In genomic region chr16:3123986-3124886, GRCh38 we compare ENCODE assay signal across 1 cellular context.
TF ChIP-seq lines count a peak whose summit lies in the region.

No MANE protein-coding gene starts in this region.

TF ChIP-seq in HEK293, 187 proteins besides CTCF, POLR2A, EP300 and RAD21 (continued from another document):
- TF ChIP-seq, protein P1, sequence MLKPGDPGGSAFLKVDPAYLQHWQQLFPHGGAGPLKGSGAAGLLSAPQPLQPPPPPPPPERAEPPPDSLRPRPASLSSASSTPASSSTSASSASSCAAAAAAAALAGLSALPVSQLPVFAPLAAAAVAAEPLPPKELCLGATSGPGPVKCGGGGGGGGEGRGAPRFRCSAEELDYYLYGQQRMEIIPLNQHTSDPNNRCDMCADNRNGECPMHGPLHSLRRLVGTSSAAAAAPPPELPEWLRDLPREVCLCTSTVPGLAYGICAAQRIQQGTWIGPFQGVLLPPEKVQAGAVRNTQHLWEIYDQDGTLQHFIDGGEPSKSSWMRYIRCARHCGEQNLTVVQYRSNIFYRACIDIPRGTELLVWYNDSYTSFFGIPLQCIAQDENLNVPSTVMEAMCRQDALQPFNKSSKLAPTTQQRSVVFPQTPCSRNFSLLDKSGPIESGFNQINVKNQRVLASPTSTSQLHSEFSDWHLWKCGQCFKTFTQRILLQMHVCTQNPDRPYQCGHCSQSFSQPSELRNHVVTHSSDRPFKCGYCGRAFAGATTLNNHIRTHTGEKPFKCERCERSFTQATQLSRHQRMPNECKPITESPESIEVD (tag by site-specific recombination; IDR thresholded peaks at IDR 0.05): no peak
- TF ChIP-seq MZF1 (tag by site-specific recombination; IDR thresholded peaks at IDR 0.05; ENCODE audit: borderline replicate concordance) (no peak), ZNF548 (tag by site-specific recombination; IDR thresholded peaks at IDR 0.05) (no peak), ZNF629 (tag by site-specific recombination; IDR thresholded peaks at IDR 0.05) (peak; percentile 69), ZNF175 (tag by site-specific recombination; IDR thresholded peaks at IDR 0.05) (no peak), ZNF596 (tag by site-specific recombination; IDR thresholded peaks at IDR 0.05) (no peak), ZNF354C (tag by site-specific recombination; IDR thresholded peaks at IDR 0.05; ENCODE audit: borderline replicate concordance, low read depth) (no peak), OSR2 (tag by site-specific recombination; IDR thresholded peaks at IDR 0.05) (no peak), ZNF280C (tag by site-specific recombination; IDR thresholded peaks at IDR 0.05) (no peak), ZNF146 (tag by site-specific recombination; IDR thresholded peaks at IDR 0.05) (no peak), ZNF530 (tag by site-specific recombination; IDR thresholded peaks at IDR 0.05; ENCODE audit: low read depth) (no peak), ZNF791 (tag by site-specific recombination; IDR thresholded peaks at IDR 0.05) (no peak), ZNF239 (tag by site-specific recombination; IDR thresholded peaks at IDR 0.05) (no peak), ZSCAN30 (tag by site-specific recombination; IDR thresholded peaks at IDR 0.05) (0 out of 2 replicates have a peak, but pooled peaks have one; percentile 33), ZBTB11 (tag by site-specific recombination; conservative IDR thresholded peaks at IDR 0.05; ENCODE audit: low read depth) (peak; percentile 86), ZNF248 (tag by site-specific recombination; IDR thresholded peaks at IDR 0.05) (no peak), ZIC2 (tag by site-specific recombination; IDR thresholded peaks at IDR 0.05) (peak; percentile 52), ZNF292 (tag by site-specific recombination; IDR thresholded peaks at IDR 0.05; ENCODE audit: borderline replicate concordance, low read depth) (no peak), ZBTB17 (tag by site-specific recombination; IDR thresholded peaks at IDR 0.05) (peak; percentile 97), ZNF843 (tag by site-specific recombination; IDR thresholded peaks at IDR 0.05) (peak; percentile 48; the same call in 1 of the 2 replicates), ZSCAN23 (tag by site-specific recombination; IDR thresholded peaks at IDR 0.05) (0 out of 2 replicates have a peak, but pooled peaks have one; percentile 35), ZNF670 (tag by site-specific recombination; IDR thresholded peaks at IDR 0.05; ENCODE audit: low read depth) (no peak), ZBTB6 (tag by site-specific recombination; IDR thresholded peaks at IDR 0.05) (peak; percentile 98), ZNF48 (tag by site-specific recombination; IDR thresholded peaks at IDR 0.05) (no peak), ZFP41 (tag by site-specific recombination; IDR thresholded peaks at IDR 0.05; ENCODE audit: borderline replicate concordance) (no peak), GLI4 (tag by site-specific recombination; IDR thresholded peaks at IDR 0.05) (peak; percentile 63; the same call in 1 of the 2 replicates), ZNF324 (tag by site-specific recombination; IDR thresholded peaks at IDR 0.05) (peak; percentile 53; the same call in 1 of the 2 replicates), SCRT1 (tag by site-specific recombination; IDR thresholded peaks at IDR 0.05; ENCODE audit: borderline replicate concordance) (peak; percentile 31; the same call in 1 of the 2 replicates), ZNF366 (tag by site-specific recombination; conservative IDR thresholded peaks at IDR 0.05) (peak; percentile 30; the same call in 1 of the 2 replicates), SALL2 (tag by site-specific recombination; IDR thresholded peaks at IDR 0.05; ENCODE audit: borderline replicate concordance) (no peak), ZBTB7A (tag by site-specific recombination; IDR thresholded peaks at IDR 0.05; ENCODE audit: low read depth) (peak; percentile 18; the same call in 1 of the 2 replicates), ZNF426 (tag by site-specific recombination; IDR thresholded peaks at IDR 0.05) (no peak), ZNF561 (tag by site-specific recombination; IDR thresholded peaks at IDR 0.05; ENCODE audit: borderline replicate concordance) (no peak)
- TF ChIP-seq, protein P2, sequence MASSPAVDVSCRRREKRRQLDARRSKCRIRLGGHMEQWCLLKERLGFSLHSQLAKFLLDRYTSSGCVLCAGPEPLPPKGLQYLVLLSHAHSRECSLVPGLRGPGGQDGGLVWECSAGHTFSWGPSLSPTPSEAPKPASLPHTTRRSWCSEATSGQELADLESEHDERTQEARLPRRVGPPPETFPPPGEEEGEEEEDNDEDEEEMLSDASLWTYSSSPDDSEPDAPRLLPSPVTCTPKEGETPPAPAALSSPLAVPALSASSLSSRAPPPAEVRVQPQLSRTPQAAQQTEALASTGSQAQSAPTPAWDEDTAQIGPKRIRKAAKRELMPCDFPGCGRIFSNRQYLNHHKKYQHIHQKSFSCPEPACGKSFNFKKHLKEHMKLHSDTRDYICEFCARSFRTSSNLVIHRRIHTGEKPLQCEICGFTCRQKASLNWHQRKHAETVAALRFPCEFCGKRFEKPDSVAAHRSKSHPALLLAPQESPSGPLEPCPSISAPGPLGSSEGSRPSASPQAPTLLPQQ (tag by site-specific recombination; IDR thresholded peaks at IDR 0.05): no peak; the same call in 1 of the 2 replicates
- TF ChIP-seq, protein P3, sequence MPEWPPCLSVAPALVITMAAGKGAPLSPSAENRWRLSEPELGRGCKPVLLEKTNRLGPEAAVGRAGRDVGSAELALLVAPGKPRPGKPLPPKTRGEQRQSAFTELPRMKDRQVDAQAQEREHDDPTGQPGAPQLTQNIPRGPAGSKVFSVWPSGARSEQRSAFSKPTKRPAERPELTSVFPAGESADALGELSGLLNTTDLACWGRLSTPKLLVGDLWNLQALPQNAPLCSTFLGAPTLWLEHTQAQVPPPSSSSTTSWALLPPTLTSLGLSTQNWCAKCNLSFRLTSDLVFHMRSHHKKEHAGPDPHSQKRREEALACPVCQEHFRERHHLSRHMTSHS (tag by site-specific recombination; IDR thresholded peaks at IDR 0.05): no peak
- TF ChIP-seq, protein P4, sequence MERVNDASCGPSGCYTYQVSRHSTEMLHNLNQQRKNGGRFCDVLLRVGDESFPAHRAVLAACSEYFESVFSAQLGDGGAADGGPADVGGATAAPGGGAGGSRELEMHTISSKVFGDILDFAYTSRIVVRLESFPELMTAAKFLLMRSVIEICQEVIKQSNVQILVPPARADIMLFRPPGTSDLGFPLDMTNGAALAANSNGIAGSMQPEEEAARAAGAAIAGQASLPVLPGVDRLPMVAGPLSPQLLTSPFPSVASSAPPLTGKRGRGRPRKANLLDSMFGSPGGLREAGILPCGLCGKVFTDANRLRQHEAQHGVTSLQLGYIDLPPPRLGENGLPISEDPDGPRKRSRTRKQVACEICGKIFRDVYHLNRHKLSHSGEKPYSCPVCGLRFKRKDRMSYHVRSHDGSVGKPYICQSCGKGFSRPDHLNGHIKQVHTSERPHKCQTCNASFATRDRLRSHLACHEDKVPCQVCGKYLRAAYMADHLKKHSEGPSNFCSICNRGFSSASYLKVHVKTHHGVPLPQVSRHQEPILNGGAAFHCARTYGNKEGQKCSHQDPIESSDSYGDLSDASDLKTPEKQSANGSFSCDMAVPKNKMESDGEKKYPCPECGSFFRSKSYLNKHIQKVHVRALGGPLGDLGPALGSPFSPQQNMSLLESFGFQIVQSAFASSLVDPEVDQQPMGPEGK (tag by site-specific recombination; IDR thresholded peaks at IDR 0.05): no peak; the same call in none of the 2 replicates
- TF ChIP-seq, protein P5, sequence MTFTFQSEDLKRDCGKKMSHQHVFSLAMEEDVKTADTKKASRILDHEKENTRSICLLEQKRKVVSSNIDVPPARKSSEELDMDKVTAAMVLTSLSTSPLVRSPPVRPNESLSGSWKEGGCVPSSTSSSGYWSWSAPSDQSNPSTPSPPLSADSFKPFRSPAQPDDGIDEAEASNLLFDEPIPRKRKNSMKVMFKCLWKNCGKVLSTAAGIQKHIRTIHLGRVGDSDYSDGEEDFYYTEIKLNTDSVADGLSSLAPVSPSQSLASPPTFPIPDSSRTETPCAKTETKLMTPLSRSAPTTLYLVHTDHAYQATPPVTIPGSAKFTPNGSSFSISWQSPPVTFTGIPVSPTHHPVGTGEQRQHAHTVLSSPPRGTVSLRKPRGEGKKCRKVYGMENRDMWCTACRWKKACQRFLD (tag by site-specific recombination; IDR thresholded peaks at IDR 0.05): no peak
TF ChIP-seq in HEK293: peak in this region for 53.
